15 cellular contexts compared by ENCODE assay signal in the genomic region with DNA sequence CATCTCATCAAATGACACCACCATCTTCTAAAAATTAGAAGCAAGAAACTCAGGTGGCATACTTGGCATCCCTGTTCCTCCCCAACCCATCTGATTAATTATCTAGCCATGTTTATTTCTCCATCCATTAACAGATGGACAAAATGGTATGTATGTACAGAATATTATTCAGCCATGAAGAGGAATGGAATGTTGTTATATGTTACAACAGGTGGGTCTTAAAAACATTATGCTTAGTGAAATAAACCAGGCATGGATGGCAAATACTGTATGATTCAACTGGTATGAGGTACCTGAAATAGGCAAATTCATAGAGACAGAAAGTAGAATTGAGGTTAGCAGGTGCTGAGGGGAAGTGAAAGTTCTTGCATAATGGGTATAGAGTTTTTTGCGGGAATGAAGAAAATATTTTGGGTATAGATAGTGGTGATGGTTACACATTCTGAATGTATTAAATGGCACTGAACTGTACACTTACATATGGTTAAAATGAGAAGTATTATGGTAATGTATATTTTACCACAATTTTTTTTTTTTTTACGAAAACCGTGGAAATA. TPM values are rescaled to one million over a fixed set of nuclear protein-coding genes. Genes with fewer than 3 reads are reported as not detected.
DNase-seq lines count a peak whose midpoint lies in the region; ATAC-seq lines count a peak whose summit lies in the region.
"Had no signal": no experiment of that assay in that cellular context is flagged by ENCODE, and none has a peak within 500 bp of the region (broad histone marks: within the 10 kb centered on the region; RNA-seq: fewer than 3 reads in every experiment).

No MANE protein-coding gene starts in this region.

- H3K27me3 Mint-ChIP-seq in memory B cell, result no peaks in the 10 kb centered on the region
- H3K27me3 Mint-ChIP-seq: dendritic cell treated with granulocyte-macrophage colony-stimulating factor and Interleukin-4, amounts not matched to agents 40 ng/mL and 50 ng/mL, for 4 days had no signal

- H3K79me1 ChIP-seq in mesendoderm (ENCODE audit: low read length), result peaks cover 5% of the 10 kb centered on the region

- H3K36me3 Mint-ChIP-seq in memory B cell, result peaks cover 2% of the 10 kb centered on the region

- peak overlapping the region; percentile 30 for H3K4me3 Mint-ChIP-seq in memory B cell
- H3K4me3 Mint-ChIP-seq: dendritic cell treated with granulocyte-macrophage colony-stimulating factor and Interleukin-4, amounts not matched to agents 40 ng/mL and 50 ng/mL, for 4 days; neural crest cell had no signal

- no peak overlapping the region for H2BK120ac ChIP-seq in mesendoderm (ENCODE audit: low read depth, low read length)

- peaks cover 46% of the 10 kb centered on the region for H3K4me1 Mint-ChIP-seq in memory B cell

- H3K56ac ChIP-seq in mesendoderm (ENCODE audit: low read length), result no peak overlapping the region

- H3K18ac ChIP-seq in mesendoderm (ENCODE audit: low read length), result no peak overlapping the region

- H3K79me2 ChIP-seq in mesendoderm (ENCODE audit: control insufficient read depth, insufficient read depth, low read length), result peaks cover 92% of the 10 kb centered on the region

- no peak overlapping the region for H2BK15ac ChIP-seq in mesendoderm (replicated peaks; ENCODE audit: low read depth)

- no peak overlapping the region for H4K5ac ChIP-seq in mesendoderm (ENCODE audit: low read length)

- no peak overlapping the region for H2AK5ac ChIP-seq in mesendoderm (ENCODE audit: low read length)

- DNase-seq in memory B cell (ENCODE audit: low spot score in 2 of 2) (peak in 1 of 2 donors; percentile 25), ecto neural progenitor cell (ENCODE audit: low spot score) (no peak), mesendoderm (no peak)
- DNase-seq in activated CD4-positive, alpha-beta T cell treated with anti-CD3 and anti-CD28 coated beads for 1 hour, result no peak
- no peak for DNase-seq in stimulated activated CD8-positive, alpha-beta memory T cell treated with anti-CD3 and anti-CD28 coated beads, Interleukin-4, amount 100 ng/mL, for 48 hours
- DNase-seq: activated T-cell treated with anti-CD3 and anti-CD28 coated beads, Interleukin-2, amount 50 U/mL, for 48 hours; GF-D8; NCI-H1694 treated with DMSO at 0.1 percent for 48 hours had no signal

- H3K27me3 ChIP-seq in mesendoderm (ENCODE audit: insufficient read depth, low read length, poor library complexity), result no peaks in the 10 kb centered on the region

- H3K9ac ChIP-seq in mesendoderm (ENCODE audit: low read length), result no peak overlapping the region

- no peaks in the 10 kb centered on the region for H3K9me3 Mint-ChIP-seq in memory B cell
- H3K9me3 Mint-ChIP-seq: dendritic cell treated with granulocyte-macrophage colony-stimulating factor and Interleukin-4, amounts not matched to agents 40 ng/mL and 50 ng/mL, for 4 days had no signal

- no peak overlapping the region for H3K23ac ChIP-seq in mesendoderm (ENCODE audit: low read length)

- H3K27ac Mint-ChIP-seq in memory B cell, result peak overlapping the region; percentile 60
- H3K27ac Mint-ChIP-seq: dendritic cell treated with granulocyte-macrophage colony-stimulating factor and Interleukin-4, amounts not matched to agents 40 ng/mL and 50 ng/mL, for 4 days had no signal

- no peak overlapping the region for H3K4me2 ChIP-seq in mesendoderm (ENCODE audit: low read length)

- no peak overlapping the region for H2BK5ac ChIP-seq in mesendoderm (ENCODE audit: low read length)

- no peak overlapping the region for H4K8ac ChIP-seq in mesendoderm (ENCODE audit: low read depth, low read length)

- no peaks in the 10 kb centered on the region for H3K36me3 ChIP-seq in mesendoderm (ENCODE audit: control insufficient read depth, insufficient read depth, low read length)

- H3K4me1 ChIP-seq in mesendoderm (ENCODE audit: control insufficient read depth, low read depth, low read length), result peaks cover 4% of the 10 kb centered on the region

- 100% methylated on average over 1 of the region's 3 CpGs for WGBS in mesendoderm (ENCODE audit: extremely low coverage, insufficient coverage, low lambda C conversion rate)

- H3K4me3 ChIP-seq in mesendoderm (ENCODE audit: low read length), result no peak overlapping the region
- H3K4me3 ChIP-seq: SK-N-MC had no signal

- no peak overlapping the region for H3K4ac ChIP-seq in mesendoderm (ENCODE audit: low read depth, low read length)

- ATAC-seq in GM18868 (IDR thresholded peaks at IDR 0.05; ENCODE audit: unreplicated experiment), result peak; percentile 82
- ATAC-seq in GM21717 (IDR thresholded peaks at IDR 0.05; ENCODE audit: unreplicated experiment), result peak; percentile 75
- ATAC-seq in HG03521 (IDR thresholded peaks at IDR 0.05; ENCODE audit: unreplicated experiment), result peak; percentile 61
- ATAC-seq in memory B cell (ENCODE audit: low read depth), result peak; percentile 94

- H3K27ac ChIP-seq in mesendoderm (ENCODE audit: low read depth, low read length), result no peak overlapping the region
- H3K27ac ChIP-seq: HL-60, SK-N-MC had no signal

RNA-seq across cellular contexts. Expression of gene YY1, which starts 17.5 kb away (rescaled TPM):
- 150 TPM for polyA plus RNA-seq in mesendoderm (2013, experiment 1 of 2)
- polyA plus RNA-seq in mesendoderm (2013, experiment 2 of 2), result 152 TPM

RNA-seq across cellular contexts. Expression of gene SLC25A29, which starts 49.8 kb away (rescaled TPM):
- polyA plus RNA-seq in mesendoderm (2013, experiment 1 of 2), result 29.6 TPM
- polyA plus RNA-seq in mesendoderm (2013, experiment 2 of 2), result 31.1 TPM
